Comparison of ENCODE assay signal across 1 cellular context in genomic region chr1:53591924-53592323, GRCh38.
TF ChIP-seq lines count a peak whose summit lies in the region.

No MANE protein-coding gene starts in this region.

TF ChIP-seq in IMR-90, 13 proteins besides CTCF, POLR2A, EP300 and RAD21 (continued from another document):
- TF ChIP-seq USF2 (IDR thresholded peaks at IDR 0.05; ENCODE audit: low read depth, low read length) (no peak), CHD1 (IDR thresholded peaks at IDR 0.05; ENCODE audit: low read depth, low read length) (no peak), BHLHE40 (IDR thresholded peaks at IDR 0.05; ENCODE audit: low read depth, low read length) (no peak), NFE2L2 (IDR thresholded peaks at IDR 0.05; ENCODE audit: low read depth, low read length) (no peak), RFX5 (IDR thresholded peaks at IDR 0.05; ENCODE audit: low read depth, low read length) (no peak), MAZ (IDR thresholded peaks at IDR 0.05; ENCODE audit: borderline replicate concordance, low read depth, low read length) (no peak), SMC3 (IDR thresholded peaks at IDR 0.05; ENCODE audit: low read depth, low read length) (no peak)
